In genomic region chrY:12905520-12905887, GRCh38 we compare ENCODE assay signal across 10 cellular contexts. TPM values are rescaled to one million over a fixed set of nuclear protein-coding genes. Genes with fewer than 3 reads are reported as not detected.
DNase-seq lines count a peak whose midpoint lies in the region; ATAC-seq, FAIRE-seq and TF ChIP-seq lines count a peak whose summit lies in the region.
"Had no signal": no experiment of that assay in that cellular context is flagged by ENCODE, and none has a peak within 500 bp of the region (broad histone marks: within the 10 kb centered on the region; RNA-seq: fewer than 3 reads in every experiment).

No MANE protein-coding gene starts in this region.

- no peaks in the 10 kb centered on the region for H3K9me3 Mint-ChIP-seq in stimulated activated naive CD8-positive, alpha-beta T cell treated with anti-CD3 and anti-CD28 coated beads, Interleukin-15, amount 100 ng/mL, for 72 hours
- H3K9me3 Mint-ChIP-seq: neural crest cell had no signal

- no peaks in the 10 kb centered on the region for H3K27me3 Mint-ChIP-seq in stimulated activated naive CD8-positive, alpha-beta T cell treated with anti-CD3 and anti-CD28 coated beads, Interleukin-15, amount 100 ng/mL, for 72 hours

- H3K36me3 ChIP-seq in kidney (ENCODE audit: control insufficient read depth in 1 of 2, insufficient read depth in 2 of 2, low read length in 2 of 2): no peaks in the 10 kb centered on the region

- H3K4me3 Mint-ChIP-seq in stimulated activated naive CD8-positive, alpha-beta T cell treated with anti-CD3 and anti-CD28 coated beads, Interleukin-15, amount 100 ng/mL, for 72 hours: peak overlapping the region; percentile 91 to 93
- H3K4me3 Mint-ChIP-seq: neural crest cell had no signal

- ATAC-seq in GM21515 (IDR thresholded peaks at IDR 0.05; ENCODE audit: unreplicated experiment) (peak; percentile 43), GM18858 (IDR thresholded peaks at IDR 0.05; ENCODE audit: unreplicated experiment) (no peak), GM21360 (IDR thresholded peaks at IDR 0.05; ENCODE audit: unreplicated experiment) (no peak), GM21526 (IDR thresholded peaks at IDR 0.05; ENCODE audit: low FRiP score, unreplicated experiment) (no peak)
- ATAC-seq in stimulated activated naive CD8-positive, alpha-beta T cell treated with anti-CD3 and anti-CD28 coated beads, Interleukin-15, amount 100 ng/mL, for 72 hours: peak; percentile 72

- no peak for FAIRE-seq in kidney (lab: Jason Lieb, UNC)

- no peaks in the 10 kb centered on the region for H3K4me1 ChIP-seq in kidney (ENCODE audit: control insufficient read depth in 1 of 2, insufficient read depth in 1 of 2, low read depth in 1 of 2, low read length in 2 of 2)

- peaks cover 19% of the 10 kb centered on the region for H3K4me1 Mint-ChIP-seq in stimulated activated naive CD8-positive, alpha-beta T cell treated with anti-CD3 and anti-CD28 coated beads, Interleukin-15, amount 100 ng/mL, for 72 hours
- H3K4me1 Mint-ChIP-seq: neural crest cell had no signal

- H3K4me3 ChIP-seq in kidney (ENCODE audit: low read length in 2 of 2): peak overlapping the region; percentile 93 to 97

- DNase-seq in NCI-H2107 treated with DMSO at 0.1 percent for 48 hours (lab: John Stamatoyannopoulos, UW; ENCODE audit: unreplicated experiment) (peak; percentile 1), kidney (no peak)
- peak; percentile 72 for DNase-seq in activated naive CD4-positive, alpha-beta T cell treated with Interleukin-2 at 50 U/mL for 16 hours
- DNase-seq in stimulated activated naive CD8-positive, alpha-beta T cell treated with anti-CD3 and anti-CD28 coated beads, Interleukin-15, amount 100 ng/mL, for 72 hours: peak; percentile 47 to 90

- no peak for TF ChIP-seq CTCF in kidney (IDR thresholded peaks at IDR 0.05; ENCODE audit: borderline replicate concordance, extremely low read depth, insufficient read depth)

- peak overlapping the region; percentile 97 to 98 for H3K27ac ChIP-seq in kidney (ENCODE audit: low read depth in 2 of 2, low read length in 2 of 2)

- intact Hi-C loops in kidney (cut with DNase I): no loop called here

- peak overlapping the region; percentile 87 to 96 for H3K9ac ChIP-seq in kidney (ENCODE audit: low read length in 2 of 2)

- no peaks in the 10 kb centered on the region for H3K9me3 ChIP-seq in kidney (ENCODE audit: control insufficient read depth in 1 of 2, low read length in 2 of 2)

- H3K27ac Mint-ChIP-seq in stimulated activated naive CD8-positive, alpha-beta T cell treated with anti-CD3 and anti-CD28 coated beads, Interleukin-15, amount 100 ng/mL, for 72 hours: peak overlapping the region; percentile 99 to 100

RNA-seq across cellular contexts. Expression of gene DDX3Y, which starts 0.8 kb away (rescaled TPM):
- not detected for total RNA-seq in kidney
- 16.2 TPM for polyA plus RNA-seq in kidney (ENCODE audit: insufficient read depth, low read depth, low replicate concordance)
- total RNA-seq: neural crest cell, RPMI7951 had no signal

Comparison
In these comparisons a context has a peak if more than half of its experiments do, and no peak if none do; other contexts are left out.
1. ATAC-seq: peak in GM21515 (single experiment) and stimulated activated naive CD8-positive, alpha-beta T cell treated with anti-CD3 and anti-CD28 coated beads, Interleukin-15, amount 100 ng/mL, for 72 hours (single experiment); none in GM18858 (single experiment), GM21360 (single experiment) and GM21526 (single experiment).